ENCODE assay signal across 29 cellular contexts in genomic region chr7:132336797-132337196, GRCh38.
"Had no signal": no experiment of that assay in that cellular context is flagged by ENCODE, and none has a peak within 500 bp of the region (broad histone marks: within the 10 kb centered on the region; RNA-seq: fewer than 3 reads in every experiment).

No MANE protein-coding gene starts in this region.

- H3K27me3 ChIP-seq: ascending aorta, body of pancreas, Peyer's patch, SJSA1 had no signal

- H3K9me3 ChIP-seq: ascending aorta, body of pancreas, Peyer's patch, SJSA1 had no signal

- H3K4me3 ChIP-seq: ascending aorta, body of pancreas, Peyer's patch, SJSA1 had no signal

- H3K4me1 ChIP-seq: body of pancreas, SJSA1 had no signal

- DNase-seq: activated CD4-positive, alpha-beta T cell treated with anti-CD3 and anti-CD28 coated beads for 48 hours; activated CD4-positive, alpha-beta T cell treated with anti-CD3 and anti-CD28 coated beads, Interleukin-2, amount 50 U/mL, for 4 hours; activated CD4-positive, CD25-positive, alpha-beta regulatory T cell treated with anti-CD3 and anti-CD28 coated beads, Interleukin-2, amount 50 U/mL, for 72 hours; activated CD8-positive, alpha-beta memory T cell treated with anti-CD3 and anti-CD28 coated beads, Interleukin-2, amount 50 U/mL, for 48 hours; activated CD8-positive, alpha-beta T cell treated with anti-CD3 and anti-CD28 coated beads, Interleukin-2, amount 10 ng/mL, durations not matched to agents 7 days and 5 days; activated effector memory CD4-positive, alpha-beta T cell treated with Interleukin-2 at 50 U/mL for 16 hours; activated naive CD4-positive, alpha-beta T cell; activated naive CD8-positive, alpha-beta T cell treated with anti-CD3 and anti-CD28 coated beads, Interleukin-2, amount 50 U/mL, for 24 hours; activated T-cell treated with anti-CD3 and anti-CD28 coated beads, Interleukin-2, amount 50 U/mL, for 1 hour; amniotic stem cell; body of pancreas; central memory CD4-positive, alpha-beta T cell; Kasumi-1; KBM-7; NCI-H1092; NCI-H1417; NCI-H1694; NCI-H2081; NCI-H510A treated with DMSO at 0.1 percent for 48 hours; NCI-H69; SHP77; SW 1271 had no signal

- H3K36me3 ChIP-seq: ascending aorta, Peyer's patch, SJSA1 had no signal

- ATAC-seq: activated CD8-positive, alpha-beta T cell treated with anti-CD3 and anti-CD28 coated beads, Interleukin-2, amount 10 ng/mL, durations not matched to agents 7 days and 5 days; activated naive CD4-positive, alpha-beta T cell treated with anti-CD3 and anti-CD28 coated beads, Interleukin-2, amount 50 U/mL, for 72 hours; activated naive CD8-positive, alpha-beta T cell treated with anti-CD3 and anti-CD28 coated beads, Interleukin-2, amount 50 U/mL, for 24 hours; body of pancreas; SK-N-SH treated with all-trans-retinoic acid at 6 μM for 48 hours; WTC11 had no signal

- H3K27ac ChIP-seq: body of pancreas, RWPE1, SJSA1 had no signal
